ENCODE assay signal across 27 cellular contexts in genomic region chr17:77204531-77204930, GRCh38.
DNase-seq lines count a peak whose midpoint lies in the region; ATAC-seq, FAIRE-seq and TF ChIP-seq lines count a peak whose summit lies in the region.
"Had no signal": no experiment of that assay in that cellular context is flagged by ENCODE, and none has a peak within 500 bp of the region (broad histone marks: within the 10 kb centered on the region; RNA-seq: fewer than 3 reads in every experiment).

No MANE protein-coding gene starts in this region.

- intact Hi-C loops in endothelial cell of umbilical vein (cut with micrococcal nuclease): no loop called here

- no peaks in the 10 kb centered on the region for H3K27me3 ChIP-seq in endothelial cell of umbilical vein (ENCODE audit: control insufficient read depth in 2 of 2, insufficient read depth in 2 of 2, low read length in 2 of 2)
- H3K27me3 ChIP-seq in neural progenitor cell: no peaks in the 10 kb centered on the region
- H3K27me3 ChIP-seq in upper lobe of left lung: no peaks in the 10 kb centered on the region
- H3K27me3 ChIP-seq: BE2C had no signal

- H3K27ac Mint-ChIP-seq in neural progenitor cell: peak overlapping the region; percentile 70

- no peaks in the 10 kb centered on the region for H3F3A ChIP-seq in neural progenitor cell (ENCODE audit: low read depth)

- TF ChIP-seq CTCF in endothelial cell of umbilical vein (IDR thresholded peaks at IDR 0.05; ENCODE audit: extremely low read depth in 1 of 2, insufficient read depth in 1 of 2, low read depth in 1 of 2, low read length in 2 of 2) (no peak), neural progenitor cell (IDR thresholded peaks at IDR 0.05) (no peak), upper lobe of left lung (IDR thresholded peaks at IDR 0.05) (no peak)

- H3K27me3 Mint-ChIP-seq in neural progenitor cell (ENCODE audit: insufficient read depth, low read depth): no peaks in the 10 kb centered on the region
- H3K27me3 Mint-ChIP-seq: CD8-positive, alpha-beta memory T cell; IgD-negative memory B cell had no signal

- BruUV-seq in endothelial cell of umbilical vein (replicated peaks; lab: Mats Ljungman, UMichigan): no TSS peak

- peaks cover 47 to 68% of the 10 kb centered on the region in 2 experiments for H3K36me3 ChIP-seq in endothelial cell of umbilical vein (ENCODE audit: control insufficient read depth in 2 of 2, extremely low read depth in 1 of 2, insufficient read depth in 2 of 2, low read length in 2 of 2)
- H3K36me3 ChIP-seq in neural progenitor cell: peaks cover 3% of the 10 kb centered on the region
- peaks cover 42 to 99% (median 83%) of the 10 kb centered on the region in 4 donors for H3K36me3 ChIP-seq in upper lobe of left lung

- H3K27ac ChIP-seq in endothelial cell of umbilical vein (ENCODE audit: insufficient read depth, low read depth, low read length): peak overlapping the region; percentile 91
- H3K27ac ChIP-seq in neural progenitor cell: no peak overlapping the region
- peak overlapping the region in 3 of 4 donors; percentile 17 to 52 (median 43) for H3K27ac ChIP-seq in upper lobe of left lung
- H3K27ac ChIP-seq: 22Rv1, HL-60, KMS-11 had no signal

- H2AFZ ChIP-seq in endothelial cell of umbilical vein (ENCODE audit: low read depth, low read length) (no peak overlapping the region), neural progenitor cell (replicated peaks) (no peak overlapping the region)

- no peak for FAIRE-seq in endothelial cell of umbilical vein (lab: Jason Lieb, UNC)
- FAIRE-seq: GM18507 had no signal

- POLR2A ChIA-PET in endothelial cell of umbilical vein (lab: Charles Lee): no interaction called here

- H3K4me3 ChIP-seq in endothelial cell of umbilical vein (replicated peaks in 1 of 3; ENCODE audit: insufficient read depth in 1 of 3, low read depth in 1 of 3, low read length in 3 of 3) (no peak overlapping the region), neural progenitor cell (no peak overlapping the region), upper lobe of left lung (no peak overlapping the region)
- H3K4me3 ChIP-seq: HAP-1 had no signal

- peaks cover 56% of the 10 kb centered on the region for H3K36me3 Mint-ChIP-seq in neural progenitor cell

- TF ChIP-seq EP300 in upper lobe of left lung (IDR thresholded peaks at IDR 0.05): no peak

- DNase-seq in activated effector memory CD4-positive, alpha-beta T cell treated with anti-CD3 and anti-CD28 coated beads, Interleukin-2, amount 50 U/mL, for 16 hours: peak; percentile 57
- no peak for DNase-seq in activated effector memory CD4-positive, alpha-beta T cell treated with Interleukin-2 at 50 U/mL for 16 hours
- DNase-seq in endothelial cell of umbilical vein (ENCODE audit: low read depth, low spot score) (no peak), neural progenitor cell (ENCODE audit: low spot score) (no peak), upper lobe of left lung (no peak), DMS79 (lab: John Stamatoyannopoulos, UW) (no peak)
- DNase-seq: ACHN; BE2C; CD8-positive, alpha-beta memory T cell; DMS 273 treated with DMSO at 0.1 percent for 48 hours; DMS79 treated with DMSO at 0.1 percent for 48 hours; GOT3; MM.1S; NCI-H1694; NCI-H2029 treated with DMSO at 0.1 percent for 48 hours; NCI-H526 treated with DMSO at 0.1 percent for 48 hours; RPMI8226; SHP77 had no signal

- no peaks in the 10 kb centered on the region for H3K4me1 Mint-ChIP-seq in neural progenitor cell
- H3K4me1 Mint-ChIP-seq: CD8-positive, alpha-beta memory T cell had no signal

- H4K20me1 ChIP-seq in endothelial cell of umbilical vein (replicated peaks; ENCODE audit: control insufficient read depth, extremely low read depth, insufficient read depth, low read length) (no peaks in the 10 kb centered on the region), neural progenitor cell (ENCODE audit: low read depth) (peaks cover 3% of the 10 kb centered on the region)

- 78 to 79% methylated on average over 8 of the region's 8 CpGs for WGBS in upper lobe of left lung, 2 donors

- no peaks in the 10 kb centered on the region for H3K9me1 ChIP-seq in endothelial cell of umbilical vein (replicated peaks; ENCODE audit: control insufficient read depth, extremely low read depth, insufficient read depth, low read length)

- ATAC-seq in upper lobe of left lung (ENCODE audit: low FRiP score in 2 of 2) (no peak), GM18520 (IDR thresholded peaks at IDR 0.05; ENCODE audit: unreplicated experiment) (no peak), GM21367 (IDR thresholded peaks at IDR 0.05; ENCODE audit: unreplicated experiment) (no peak)

- H3K79me2 ChIP-seq in endothelial cell of umbilical vein (ENCODE audit: control insufficient read depth, insufficient read depth, low read length) (peaks cover 64% of the 10 kb centered on the region), neural progenitor cell (ENCODE audit: low read depth) (no peaks in the 10 kb centered on the region)

- CTCF ChIA-PET in endothelial cell of umbilical vein (lab: Charles Lee): interaction anchor here (0.6 kb wide), 1 partner anchor 116 kb away, joined by 3 read pairs; no protein-coding TSS in a partner anchor

- dilution Hi-C loops in endothelial cell of umbilical vein (cut with MboI; ENCODE audit: extremely low pct_ligation_motif_present, low sequenced_read_pairs): no loop called here

- no peaks in the 10 kb centered on the region for H3K9me3 Mint-ChIP-seq in neural progenitor cell
- H3K9me3 Mint-ChIP-seq: CD8-positive, alpha-beta memory T cell; IgD-negative memory B cell had no signal

- TF ChIP-seq POLR2A in endothelial cell of umbilical vein (IDR thresholded peaks at IDR 0.05; ENCODE audit: low read depth, low read length) (no peak), upper lobe of left lung (IDR thresholded peaks at IDR 0.05) (no peak)

- H3K9me3 ChIP-seq in endothelial cell of umbilical vein (replicated peaks; ENCODE audit: control insufficient read depth, insufficient read depth, low read length) (no peaks in the 10 kb centered on the region), neural progenitor cell (ENCODE audit: low read depth) (no peaks in the 10 kb centered on the region), upper lobe of left lung (no peaks in the 10 kb centered on the region)
- H3K9me3 ChIP-seq: BE2C, HAP-1 had no signal

- H3K4me1 ChIP-seq in endothelial cell of umbilical vein (ENCODE audit: control insufficient read depth, extremely low read depth, insufficient read depth, low read length): peaks cover 71% of the 10 kb centered on the region
- peaks cover 4% of the 10 kb centered on the region for H3K4me1 ChIP-seq in neural progenitor cell
- peaks cover 27 to 52% (median 38%) of the 10 kb centered on the region in 4 donors for H3K4me1 ChIP-seq in upper lobe of left lung
- H3K4me1 ChIP-seq: HAP-1 had no signal

- H3K9ac ChIP-seq in endothelial cell of umbilical vein (replicated peaks; ENCODE audit: extremely low read depth, insufficient read depth, low read length): peak overlapping the region; percentile 55
- H3K9ac ChIP-seq in neural progenitor cell: no peak overlapping the region
- H3K9ac ChIP-seq: KMS-11 had no signal

- no peak overlapping the region for H3K4me2 ChIP-seq in endothelial cell of umbilical vein (ENCODE audit: insufficient read depth, low read length)
- H3K4me2 ChIP-seq in neural progenitor cell: no peak overlapping the region
- H3K4me2 ChIP-seq: KMS-11 had no signal

- no peak overlapping the region for H3K4me3 Mint-ChIP-seq in neural progenitor cell
- H3K4me3 Mint-ChIP-seq: CD14-positive monocyte; CD8-positive, alpha-beta memory T cell; IgD-negative memory B cell had no signal

TF ChIP-seq in endothelial cell of umbilical vein, 7 proteins besides CTCF, POLR2A, EP300 and RAD21:
- TF ChIP-seq POLR2AphosphoS5 (IDR thresholded peaks at IDR 0.05; ENCODE audit: insufficient read depth, low read depth, low read length) (no peak), GATA2 (IDR thresholded peaks at IDR 0.05; ENCODE audit: insufficient read depth, insufficient read length, low read depth, low read length) (no peak), JUN (IDR thresholded peaks at IDR 0.05; ENCODE audit: borderline replicate concordance, insufficient read depth, insufficient read length, low read depth) (no peak), MYC (IDR thresholded peaks at IDR 0.05; ENCODE audit: low read depth, low read length) (no peak), FOS (IDR thresholded peaks at IDR 0.05; ENCODE audit: borderline replicate concordance, insufficient read depth, low read length) (no peak), MAX (IDR thresholded peaks at IDR 0.05; ENCODE audit: insufficient read depth, insufficient read length) (no peak), EZH2 (IDR thresholded peaks at IDR 0.05; ENCODE audit: borderline replicate concordance, low read depth, low read length, severe bottlenecking) (no peak)
TF ChIP-seq in endothelial cell of umbilical vein: peak in this region for 0.
